In genomic region chr16:24580665-24581064, GRCh38 we compare ENCODE assay signal across 8 cellular contexts. TPM values are rescaled to one million over a fixed set of nuclear protein-coding genes. Genes with fewer than 3 reads are reported as not detected.
DNase-seq lines count a peak whose midpoint lies in the region; ATAC-seq and TF ChIP-seq lines count a peak whose summit lies in the region.
"Had no signal": no experiment of that assay in that cellular context is flagged by ENCODE, and none has a peak within 500 bp of the region (broad histone marks: within the 10 kb centered on the region; RNA-seq: fewer than 3 reads in every experiment).

No MANE protein-coding gene starts in this region.

- TF ChIP-seq CTCF in esophagus muscularis mucosa (IDR thresholded peaks at IDR 0.05) (peak; percentile 42 to 54 (median 49)), retinal pigment epithelial cell (conservative IDR thresholded peaks at IDR 0.05; ENCODE audit: low read depth, low read length) (peak; percentile 57), mucosa of descending colon (IDR thresholded peaks at IDR 0.05) (no peak)

- DNase-seq in GM04504 (ENCODE audit: low read depth), result peak; percentile 14
- DNase-seq in OCI-M1 (lab: John Stamatoyannopoulos, UW), result peak; percentile 14
- no peak for DNase-seq in esophagus muscularis mucosa (ENCODE audit: extremely low spot score)
- DNase-seq in retinal pigment epithelial cell (ENCODE audit: low read depth), result no peak
- no peak for DNase-seq in activated CD4-positive, alpha-beta T cell treated with anti-CD3 and anti-CD28 coated beads for 48 hours
- no peak for DNase-seq in Kasumi-1 (lab: John Stamatoyannopoulos, UW)
- no peak for DNase-seq in mucosa of descending colon

- intact Hi-C loops in esophagus muscularis mucosa (cut with DNase I) (loop anchor here (10.0 kb wide), 1 partner anchor 104 kb away; no protein-coding TSS in a partner anchor), mucosa of descending colon (cut with DNase I, micrococcal nuclease) (no loop called here)

- H3K27ac ChIP-seq in esophagus muscularis mucosa (replicated peaks in 1 of 4), result no peak overlapping the region

- H3K4me1 ChIP-seq in esophagus muscularis mucosa, result peaks cover 0 to 10% (median 2%) of the 10 kb centered on the region in 4 donors
- no peaks in the 10 kb centered on the region for H3K4me1 ChIP-seq in mucosa of descending colon (ENCODE audit: low read depth)

- WGBS in esophagus muscularis mucosa, result 43% methylated on average over 5 of the region's 5 CpGs

- no peak for ATAC-seq in mucosa of descending colon
- ATAC-seq: stimulated activated effector memory CD8-positive, alpha-beta T cell treated with anti-CD3 and anti-CD28 coated beads, Interleukin-12 subunit alpha, Interleukin-12 subunit beta, amount 100 ng/mL, for 72 hours had no signal

- H3K9me3 ChIP-seq in esophagus muscularis mucosa (no peaks in the 10 kb centered on the region), mucosa of descending colon (no peaks in the 10 kb centered on the region)

- H3K27me3 ChIP-seq in esophagus muscularis mucosa, result no peaks in the 10 kb centered on the region

- TF ChIP-seq POLR2A in esophagus muscularis mucosa (IDR thresholded peaks at IDR 0.05; ENCODE audit: low read depth), result no peak

- H3K36me3 ChIP-seq in esophagus muscularis mucosa, result no peaks in the 10 kb centered on the region
- no peaks in the 10 kb centered on the region for H3K36me3 ChIP-seq in mucosa of descending colon (ENCODE audit: low read depth)

- no peak for TF ChIP-seq EP300 in esophagus muscularis mucosa (IDR thresholded peaks at IDR 0.05)

- H3K4me3 ChIP-seq in esophagus muscularis mucosa, result no peak overlapping the region
- no peak overlapping the region for H3K4me3 ChIP-seq in retinal pigment epithelial cell (ENCODE audit: low read length)
- H3K4me3 ChIP-seq in mucosa of descending colon, result no peak overlapping the region

RNA-seq across cellular contexts. Expression of gene RBBP6, which starts 41.3 kb away (rescaled TPM):
- total RNA-seq in esophagus muscularis mucosa, result 10 to 100 TPM; 45.7 to 89.0 (median 53.1) TPM
- total RNA-seq in mucosa of descending colon, result 10 to 100 TPM; 36.3 to 61.5 (median 37.4) TPM

Comparison
In these comparisons a context has a peak if more than half of its experiments do, and no peak if none do; other contexts are left out.
1. DNase-seq: peak in GM04504 (single experiment) and OCI-M1 (single experiment); none in esophagus muscularis mucosa (single experiment), retinal pigment epithelial cell (single experiment), activated CD4-positive, alpha-beta T cell treated with anti-CD3 and anti-CD28 coated beads for 48 hours (single experiment), Kasumi-1 (0 of 2) and mucosa of descending colon (0 of 3).